In genomic region chr14:23632461-23633159, GRCh38 we compare ENCODE assay signal across 1 cellular context.
TF ChIP-seq lines count a peak whose summit lies in the region.

No MANE protein-coding gene starts in this region.

TF ChIP-seq in endothelial cell of umbilical vein, 7 proteins besides CTCF, POLR2A, EP300 and RAD21:
- no peak for TF ChIP-seq EZH2 (IDR thresholded peaks at IDR 0.05; ENCODE audit: borderline replicate concordance, low read depth, low read length, severe bottlenecking)
- no peak for TF ChIP-seq MYC (IDR thresholded peaks at IDR 0.05; ENCODE audit: low read depth, low read length)
- TF ChIP-seq FOS (IDR thresholded peaks at IDR 0.05; ENCODE audit: borderline replicate concordance, insufficient read depth, low read length), result no peak
- TF ChIP-seq MAX (IDR thresholded peaks at IDR 0.05; ENCODE audit: insufficient read depth, insufficient read length), result no peak
- TF ChIP-seq POLR2AphosphoS5 (IDR thresholded peaks at IDR 0.05; ENCODE audit: insufficient read depth, low read depth, low read length), result no peak
- TF ChIP-seq GATA2 (IDR thresholded peaks at IDR 0.05; ENCODE audit: insufficient read depth, insufficient read length, low read depth, low read length), result no peak
- no peak for TF ChIP-seq JUN (IDR thresholded peaks at IDR 0.05; ENCODE audit: borderline replicate concordance, insufficient read depth, insufficient read length, low read depth)
TF ChIP-seq in endothelial cell of umbilical vein: peak in this region for 0.
